ENCODE assay signal across 8 cellular contexts in the genomic region with DNA sequence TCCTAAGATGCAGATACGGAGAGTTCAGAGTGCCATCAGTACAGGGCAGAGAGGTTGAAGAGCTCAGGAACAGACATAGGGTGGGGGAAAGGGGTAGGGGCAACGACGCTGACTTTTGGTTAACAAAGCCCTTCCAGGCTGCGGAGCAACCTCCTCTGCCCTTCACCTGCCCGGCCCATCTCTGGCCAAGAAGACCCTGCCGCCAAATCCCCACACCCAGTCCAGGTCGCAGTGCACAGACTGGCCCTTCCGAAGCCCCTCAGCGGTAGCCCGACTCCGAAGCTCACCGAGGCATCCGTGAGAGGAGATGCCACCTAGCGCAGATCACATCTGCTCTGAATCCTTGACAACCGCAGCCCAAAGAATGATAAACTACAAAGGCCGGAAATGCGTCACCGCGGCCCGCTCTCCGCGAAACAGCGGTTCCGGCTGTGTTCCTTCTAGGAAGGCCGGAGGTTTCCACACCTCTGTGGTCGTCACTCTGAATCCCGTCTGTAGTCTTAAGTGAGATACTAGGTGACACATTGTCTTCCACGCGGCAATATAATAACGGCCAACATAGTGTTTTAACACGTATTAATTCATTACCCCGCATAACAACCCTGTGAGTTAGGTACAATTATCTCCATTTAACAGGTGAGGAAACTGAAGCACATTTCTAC. TPM values are rescaled to one million over a fixed set of nuclear protein-coding genes. Genes with fewer than 3 reads are reported as not detected.
DNase-seq lines count a peak whose midpoint lies in the region; ATAC-seq and TF ChIP-seq lines count a peak whose summit lies in the region.

A gene (minus strand): TSS at position 380 of the 662 bp plus-strand sequence. CDS start 7,225 bp downstream, outside the sequence.

- peaks cover 39% of the 10 kb centered on the region for H3K27me3 Mint-ChIP-seq in activated CD4-positive, alpha-beta memory T cell treated with anti-CD3 and anti-CD28 coated beads for 36 hours

- no peak for TF ChIP-seq CTCF in lower leg skin (IDR thresholded peaks at IDR 0.05)

- H3K36me3 ChIP-seq in ectodermal cell (ENCODE audit: control insufficient read depth, insufficient read depth, low read length): no peaks in the 10 kb centered on the region

- peak; percentile 78 for DNase-seq in NCI-H345 treated with DMSO at 0.1 percent for 48 hours (lab: John Stamatoyannopoulos, UW; ENCODE audit: unreplicated experiment)
- peak; percentile 92 for DNase-seq in activated CD4-positive, alpha-beta memory T cell treated with anti-CD3 and anti-CD28 coated beads for 36 hours
- DNase-seq in lower leg skin (ENCODE audit: low spot score in 2 of 2): peak in 1 of 2 donors; percentile 92
- DNase-seq in stimulated activated CD4-positive, alpha-beta T cell treated with anti-CD3 and anti-CD28 coated beads, Interleukin-4, amount 100 ng/mL, for 1 hour: peak; percentile 77
- DNase-seq in NK-92 (lab: John Stamatoyannopoulos, UW; ENCODE audit: unreplicated experiment): no peak

- no peaks in the 10 kb centered on the region for H3K27me3 ChIP-seq in ectodermal cell (ENCODE audit: control insufficient read depth, insufficient read depth, low read length, poor library complexity, severe bottlenecking)

- peak; percentile 95 for ATAC-seq in HG03095 (IDR thresholded peaks at IDR 0.05; ENCODE audit: unreplicated experiment)

- peaks cover 6% of the 10 kb centered on the region for H3K36me3 Mint-ChIP-seq in activated CD4-positive, alpha-beta memory T cell treated with anti-CD3 and anti-CD28 coated beads for 36 hours

- H3K27ac ChIP-seq in ectodermal cell (ENCODE audit: insufficient read depth, low read depth, low read length, poor library complexity, severe bottlenecking): peak within 1 kb of the TSS; percentile 90

- 0 to 1% methylated on average over 32 of the region's 32 CpGs for WGBS in ectodermal cell, 2 experiments
- WGBS in lower leg skin, 2 donors: 2 to 4% methylated on average over 26 to 32 of the region's 32 CpGs

- H3K4me1 Mint-ChIP-seq in activated CD4-positive, alpha-beta memory T cell treated with anti-CD3 and anti-CD28 coated beads for 36 hours (ENCODE audit: low read depth): peaks cover 29% of the 10 kb centered on the region

- TF ChIP-seq POLR2A in GM18526 (IDR thresholded peaks at IDR 0.05; ENCODE audit: extremely low read depth, insufficient read length): peak; percentile 79
- no peak for TF ChIP-seq POLR2A in lower leg skin (IDR thresholded peaks at IDR 0.05)

- H3K4me3 Mint-ChIP-seq in activated CD4-positive, alpha-beta memory T cell treated with anti-CD3 and anti-CD28 coated beads for 36 hours: peak within 1 kb of the TSS; percentile 97

- H3K9me3 ChIP-seq in ectodermal cell (ENCODE audit: control insufficient read depth, low read length): no peaks in the 10 kb centered on the region

- H3K4me3 ChIP-seq in ectodermal cell (ENCODE audit: insufficient read depth, low read depth, low read length): peak within 1 kb of the TSS; percentile 76
- peak within 1 kb of the TSS; percentile 41 for H3K4me3 ChIP-seq in lower leg skin (ENCODE audit: low read depth, poor library complexity, severe bottlenecking)

- H3K4me1 ChIP-seq in ectodermal cell (ENCODE audit: control insufficient read depth, insufficient read depth, low read length): peaks cover 9% of the 10 kb centered on the region

- CTCF ChIA-PET in activated CD4-positive, alpha-beta memory T cell treated with anti-CD3 and anti-CD28 coated beads for 36 hours (lab: Charles Lee): interaction anchor here (1.0 kb wide), 1 partner anchor 87 kb away, joined by 3 read pairs; no protein-coding TSS in a partner anchor

- POLR2A ChIA-PET in activated CD4-positive, alpha-beta memory T cell treated with anti-CD3 and anti-CD28 coated beads for 36 hours (lab: Charles Lee): no interaction called here

- H3K9me3 Mint-ChIP-seq in activated CD4-positive, alpha-beta memory T cell treated with anti-CD3 and anti-CD28 coated beads for 36 hours: no peaks in the 10 kb centered on the region

- peak within 1 kb of the TSS; percentile 79 for H3K27ac Mint-ChIP-seq in activated CD4-positive, alpha-beta memory T cell treated with anti-CD3 and anti-CD28 coated beads for 36 hours

- intact Hi-C loops in activated CD4-positive, alpha-beta memory T cell treated with anti-CD3 and anti-CD28 coated beads for 36 hours (cut with micrococcal nuclease): loop anchor here (1.0 to 5.0 kb wide), 2 partner anchors 44 to 311 kb away; a partner anchor contains a TSS
- intact Hi-C loops in lower leg skin (cut with DNase I; ENCODE audit: low total_unique reads): no loop called here

RNA-seq across cellular contexts. Expression of the gene that starts here (rescaled TPM):
- total RNA-seq in activated CD4-positive, alpha-beta memory T cell treated with anti-CD3 and anti-CD28 coated beads for 36 hours: 1 to 10 TPM in 1 of 2 experiments, under 1 TPM in 1; 0.83 to 1.1 TPM
- polyA plus RNA-seq in ectodermal cell (2013, experiment 1 of 4): 15.4 TPM
- 16.3 TPM for polyA plus RNA-seq in ectodermal cell (2013, experiment 2 of 4)
- polyA plus RNA-seq in ectodermal cell (2013, experiment 3 of 4): 9.7 TPM
- 12.5 TPM for polyA plus RNA-seq in ectodermal cell (2013, experiment 4 of 4)
- total RNA-seq in lower leg skin: 1 to 10 TPM in 1 of 4 donors, under 1 TPM in 2, not detected in 1; 0.25 to 1.2 (median 0.65) TPM
